ENCODE assay signal across 34 cellular contexts in genomic region chr6:34534656-34535055, GRCh38. TPM values are rescaled to one million over a fixed set of nuclear protein-coding genes. Genes with fewer than 3 reads are reported as not detected.
"Had no signal": no experiment of that assay in that cellular context is flagged by ENCODE, and none has a peak within 500 bp of the region (broad histone marks: within the 10 kb centered on the region; RNA-seq: fewer than 3 reads in every experiment).

No MANE protein-coding gene starts in this region.

- H3K4me3 Mint-ChIP-seq: immature natural killer cell; naive thymus-derived CD4-positive, alpha-beta T cell; natural killer cell treated with Interleukin-12 subunit alpha and Interleukin-12 subunit beta and Interleukin-15 and Interleukin-18, amount 100 ng/mL, for 72 hours; neural crest cell; stimulated activated memory B cell treated with anti-CD40 and anti-IgM and Interleukin-4, amounts not matched to agents 10 μg/mL and 1 μg/mL and 100 μg/mL, for 72 hours; stimulated activated naive CD8-positive, alpha-beta T cell treated with anti-CD3 and anti-CD28 coated beads, Interleukin-15, amount 100 ng/mL, for 72 hours; type B pancreatic cell had no signal

- H3K27me3 Mint-ChIP-seq: naive thymus-derived CD4-positive, alpha-beta T cell; natural killer cell treated with Interleukin-12 subunit alpha and Interleukin-12 subunit beta and Interleukin-15 and Interleukin-18, amount 100 ng/mL, for 72 hours; stimulated activated memory B cell treated with anti-CD40 and anti-IgM and Interleukin-4, amounts not matched to agents 10 μg/mL and 1 μg/mL and 100 μg/mL, for 72 hours; stimulated activated naive CD8-positive, alpha-beta T cell treated with anti-CD3 and anti-CD28 coated beads, Interleukin-15, amount 100 ng/mL, for 72 hours; type B pancreatic cell had no signal

- H3K4me2 ChIP-seq: smooth muscle cell had no signal

- H3K27ac ChIP-seq: left ventricle myocardium inferior, neutrophil, parathyroid adenoma, right atrium auricular region, right lobe of liver, tibial nerve, uterus had no signal

- DNase-seq: immature natural killer cell; left ventricle myocardium inferior; midbrain; naive thymus-derived CD4-positive, alpha-beta T cell; occipital lobe; right lobe of liver; stimulated activated CD4-positive, alpha-beta T cell treated with anti-CD3 and anti-CD28 coated beads, Interleukin-1b, Interleukin-23, amount 100 ng/mL, for 48 hours; stimulated activated CD4-positive, alpha-beta T cell treated with anti-CD3 and anti-CD28 coated beads, Interleukin-2, amount 100 ng/mL, for 48 hours; stimulated activated CD4-positive, alpha-beta T cell treated with anti-CD3 and anti-CD28 coated beads, Interleukin-4, amount 100 ng/mL, for 4 hours; stimulated activated CD8-positive, alpha-beta memory T cell treated with anti-CD3 and anti-CD28 coated beads, Interleukin-4, amount 100 ng/mL, for 48 hours; stimulated activated naive CD4-positive, alpha-beta T cell treated with Interleukin-2 at 50 U/mL for 16 hours; stimulated activated naive CD8-positive, alpha-beta T cell treated with anti-CD3 and anti-CD28 coated beads, Interleukin-15, amount 100 ng/mL, for 72 hours; substantia nigra; uterus had no signal

- H3K9me3 Mint-ChIP-seq: immature natural killer cell; naive thymus-derived CD4-positive, alpha-beta T cell; natural killer cell treated with Interleukin-12 subunit alpha and Interleukin-12 subunit beta and Interleukin-15 and Interleukin-18, amount 100 ng/mL, for 72 hours; neural crest cell; stimulated activated memory B cell treated with anti-CD40 and anti-IgM and Interleukin-4, amounts not matched to agents 10 μg/mL and 1 μg/mL and 100 μg/mL, for 72 hours; stimulated activated naive CD8-positive, alpha-beta T cell treated with anti-CD3 and anti-CD28 coated beads, Interleukin-15, amount 100 ng/mL, for 72 hours; type B pancreatic cell had no signal

- H3K9ac ChIP-seq: parathyroid adenoma had no signal

- H3K27me3 ChIP-seq: right atrium auricular region, right lobe of liver, tibial nerve, uterus had no signal

- H2AFZ ChIP-seq: parathyroid adenoma had no signal

- H3K4me1 ChIP-seq: parathyroid adenoma, tibial nerve, uterus had no signal

- H3K9me3 ChIP-seq: left ventricle myocardium inferior, mucosa of descending colon, neutrophil, right atrium auricular region, right lobe of liver, tibial nerve, uterus had no signal

- H3K79me2 ChIP-seq: parathyroid adenoma had no signal

- FAIRE-seq: islet of Langerhans had no signal

- ATAC-seq: mucosa of descending colon; naive thymus-derived CD4-positive, alpha-beta T cell; natural killer cell treated with Interleukin-12 subunit alpha and Interleukin-12 subunit beta and Interleukin-15 and Interleukin-18, amount 100 ng/mL, for 72 hours; right lobe of liver; stimulated activated memory B cell treated with anti-CD40 and anti-IgM and Interleukin-4, amounts not matched to agents 10 μg/mL and 1 μg/mL and 100 μg/mL, for 72 hours; stimulated activated naive CD8-positive, alpha-beta T cell treated with anti-CD3 and anti-CD28 coated beads, Interleukin-15, amount 100 ng/mL, for 72 hours had no signal

- H3K4me1 Mint-ChIP-seq: immature natural killer cell; naive thymus-derived CD4-positive, alpha-beta T cell; neural crest cell; stimulated activated memory B cell treated with anti-CD40 and anti-IgM and Interleukin-4, amounts not matched to agents 10 μg/mL and 1 μg/mL and 100 μg/mL, for 72 hours; stimulated activated naive CD8-positive, alpha-beta T cell treated with anti-CD3 and anti-CD28 coated beads, Interleukin-15, amount 100 ng/mL, for 72 hours had no signal

- H3K27ac Mint-ChIP-seq: immature natural killer cell; naive thymus-derived CD4-positive, alpha-beta T cell; natural killer cell treated with Interleukin-12 subunit alpha and Interleukin-12 subunit beta and Interleukin-15 and Interleukin-18, amount 100 ng/mL, for 72 hours; stimulated activated memory B cell treated with anti-CD40 and anti-IgM and Interleukin-4, amounts not matched to agents 10 μg/mL and 1 μg/mL and 100 μg/mL, for 72 hours; stimulated activated naive CD8-positive, alpha-beta T cell treated with anti-CD3 and anti-CD28 coated beads, Interleukin-15, amount 100 ng/mL, for 72 hours; type B pancreatic cell had no signal

- H3K36me3 ChIP-seq: left ventricle myocardium inferior, neutrophil, right atrium auricular region, right lobe of liver, tibial nerve, uterus had no signal

- H3K4me3 ChIP-seq: left ventricle myocardium inferior, lung, mucosa of descending colon, right atrium auricular region, right lobe of liver, smooth muscle cell, tibial nerve, uterus had no signal

- H3K36me3 Mint-ChIP-seq: immature natural killer cell; naive thymus-derived CD4-positive, alpha-beta T cell; natural killer cell treated with Interleukin-12 subunit alpha and Interleukin-12 subunit beta and Interleukin-15 and Interleukin-18, amount 100 ng/mL, for 72 hours; stimulated activated memory B cell treated with anti-CD40 and anti-IgM and Interleukin-4, amounts not matched to agents 10 μg/mL and 1 μg/mL and 100 μg/mL, for 72 hours; type B pancreatic cell had no signal

RNA-seq across cellular contexts. Expression of gene SPDEF, which starts 21.5 kb away (rescaled TPM):
- total RNA-seq: kidney epithelial cell; myocyte; natural killer cell treated with Interleukin-12 subunit alpha and Interleukin-12 subunit beta and Interleukin-15 and Interleukin-18, amount 100 ng/mL, for 72 hours; occipital lobe; osteocyte; posterior vena cava; pulmonary artery endothelial cell; renal cortical epithelial cell; right lobe of liver; skeletal muscle tissue; smooth muscle cell; temporal lobe; tibial nerve had no signal
- polyA plus RNA-seq: immature natural killer cell; naive thymus-derived CD4-positive, alpha-beta T cell had no signal
